25 cellular contexts compared by ENCODE assay signal in the genomic region with DNA sequence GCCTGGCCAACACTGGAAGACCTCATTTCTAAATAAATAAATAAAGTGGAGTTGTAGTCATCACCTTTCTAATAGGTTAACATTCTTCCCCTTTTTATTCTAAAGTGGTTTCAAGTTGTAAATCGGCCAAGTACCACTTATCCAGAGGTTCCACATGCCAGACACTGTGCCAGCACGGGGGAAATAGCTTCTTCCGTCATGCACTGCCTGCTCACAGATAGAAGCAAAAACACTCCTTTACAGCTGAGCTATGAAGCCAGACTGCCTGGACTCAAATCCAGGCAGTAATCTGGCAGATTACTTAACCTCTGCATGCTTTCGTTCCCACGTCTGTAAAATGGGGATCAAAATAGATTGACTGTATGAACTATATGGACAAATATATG. TPM values are rescaled to one million over a fixed set of nuclear protein-coding genes. Genes with fewer than 3 reads are reported as not detected.
A peak's percentile ranks its signal among the peaks of the same experiment; 100 is the strongest.
DNase-seq lines count a peak whose midpoint lies in the region; ATAC-seq and TF ChIP-seq lines count a peak whose summit lies in the region.
"Had no signal": no experiment of that assay in that cellular context is flagged by ENCODE, and none has a peak within 500 bp of the region (broad histone marks: within the 10 kb centered on the region; RNA-seq: fewer than 3 reads in every experiment).

No MANE protein-coding gene starts in this region.

- no peak overlapping the region for H3K9ac ChIP-seq in endodermal cell (ENCODE audit: extremely low read depth, low read length, poor library complexity, severe bottlenecking)
- H3K9ac ChIP-seq: BLaER1 had no signal

- intact Hi-C loops in activated CD8-positive, alpha-beta T cell treated with anti-CD3 and anti-CD28 coated beads for 36 hours (cut with micrococcal nuclease), result no loop called here

- H3K4me3 ChIP-seq in endodermal cell (ENCODE audit: low read length), result no peak overlapping the region
- H3K4me3 ChIP-seq: BLaER1, GM23338, HAP-1, SJCRH30 had no signal

- no peak for TF ChIP-seq CTCF in activated CD8-positive, alpha-beta T cell treated with anti-CD3 and anti-CD28 coated beads for 36 hours (IDR thresholded peaks at IDR 0.05)
- TF ChIP-seq CTCF in endodermal cell (conservative IDR thresholded peaks at IDR 0.05), result no peak

- WGBS in endodermal cell (ENCODE audit: insufficient coverage in 1 of 2, insufficient read length in 1 of 2), 2 experiments, result 72 to 79% methylated on average over 5 of the region's 5 CpGs

- POLR2A ChIA-PET in activated CD8-positive, alpha-beta T cell treated with anti-CD3 and anti-CD28 coated beads, Interleukin-2, amount 10 ng/mL, durations not matched to agents 7 days and 5 days (lab: Charles Lee), result no interaction called here
- POLR2A ChIA-PET in activated CD8-positive, alpha-beta T cell treated with anti-CD3 and anti-CD28 coated beads for 36 hours (lab: Charles Lee), result interaction anchor here (0.9 to 2.0 kb wide), 3 partner anchors 13 to 111 kb away, joined by 3 to 4 read pairs (median 3); no protein-coding TSS in a partner anchor

- DNase-seq in activated CD8-positive, alpha-beta T cell treated with anti-CD3 and anti-CD28 coated beads, Interleukin-2, amount 10 ng/mL, durations not matched to agents 7 days and 5 days, result peak; percentile 14
- DNase-seq in activated CD8-positive, alpha-beta T cell treated with anti-CD3 and anti-CD28 coated beads for 36 hours, result no peak
- DNase-seq in NCI-H2029 treated with DMSO at 0.1 percent for 48 hours (lab: John Stamatoyannopoulos, UW), result peak; percentile 73
- DNase-seq in endodermal cell, result peak; percentile 13
- DNase-seq in NCI-H1417 treated with DMSO at 0.1 percent for 48 hours (lab: John Stamatoyannopoulos, UW), result no peak
- DNase-seq in NCI-H510A (lab: John Stamatoyannopoulos, UW), result no peak
- DNase-seq in effector memory CD8-positive, alpha-beta T cell, result no peak
- DNase-seq: CD4-positive, CD25-positive, alpha-beta regulatory T cell; DMS153; HFFc6; KBM-7; MV-4-11; NCI-H1694; NCI-H2081 treated with DMSO at 0.1 percent for 48 hours; NCI-H69; SJCRH30 had no signal

- no peak overlapping the region for H3K4me3 Mint-ChIP-seq in activated CD8-positive, alpha-beta T cell treated with anti-CD3 and anti-CD28 coated beads, Interleukin-2, amount 10 ng/mL, durations not matched to agents 7 days and 5 days
- no peak overlapping the region for H3K4me3 Mint-ChIP-seq in activated CD8-positive, alpha-beta T cell treated with anti-CD3 and anti-CD28 coated beads for 36 hours
- no peak overlapping the region for H3K4me3 Mint-ChIP-seq in endodermal cell
- H3K4me3 Mint-ChIP-seq in effector memory CD8-positive, alpha-beta T cell, result no peak overlapping the region
- H3K4me3 Mint-ChIP-seq: CD4-positive, CD25-positive, alpha-beta regulatory T cell; GM23338; HFFc6 had no signal

- peaks cover 10% of the 10 kb centered on the region for H3K4me1 Mint-ChIP-seq in activated CD8-positive, alpha-beta T cell treated with anti-CD3 and anti-CD28 coated beads, Interleukin-2, amount 10 ng/mL, durations not matched to agents 7 days and 5 days (ENCODE audit: low read depth)
- H3K4me1 Mint-ChIP-seq in activated CD8-positive, alpha-beta T cell treated with anti-CD3 and anti-CD28 coated beads for 36 hours (ENCODE audit: low read depth), result peaks cover 13% of the 10 kb centered on the region
- no peaks in the 10 kb centered on the region for H3K4me1 Mint-ChIP-seq in endodermal cell
- H3K4me1 Mint-ChIP-seq in effector memory CD8-positive, alpha-beta T cell (ENCODE audit: low read depth in 2 of 2), result peaks cover 4 to 9% of the 10 kb centered on the region in 2 donors
- H3K4me1 Mint-ChIP-seq: GM23338 had no signal

- H3K27me3 Mint-ChIP-seq in activated CD8-positive, alpha-beta T cell treated with anti-CD3 and anti-CD28 coated beads, Interleukin-2, amount 10 ng/mL, durations not matched to agents 7 days and 5 days (ENCODE audit: low read depth), result peaks cover 7% of the 10 kb centered on the region
- no peaks in the 10 kb centered on the region for H3K27me3 Mint-ChIP-seq in activated CD8-positive, alpha-beta T cell treated with anti-CD3 and anti-CD28 coated beads for 36 hours
- H3K27me3 Mint-ChIP-seq in endodermal cell (ENCODE audit: insufficient read depth), result peaks cover 1% of the 10 kb centered on the region
- no peaks in the 10 kb centered on the region for H3K27me3 Mint-ChIP-seq in effector memory CD8-positive, alpha-beta T cell

- peaks cover 8% of the 10 kb centered on the region for H3K27me3 ChIP-seq in endodermal cell (ENCODE audit: control insufficient read depth, insufficient read depth, low read length, poor library complexity, severe bottlenecking)
- H3K27me3 ChIP-seq: BLaER1, SJCRH30 had no signal

- H3K9me3 ChIP-seq in endodermal cell (ENCODE audit: control insufficient read depth, low read length), result no peaks in the 10 kb centered on the region
- H3K9me3 ChIP-seq: BLaER1, HAP-1, SJCRH30 had no signal

- no peaks in the 10 kb centered on the region for H3K9me3 Mint-ChIP-seq in activated CD8-positive, alpha-beta T cell treated with anti-CD3 and anti-CD28 coated beads, Interleukin-2, amount 10 ng/mL, durations not matched to agents 7 days and 5 days (ENCODE audit: insufficient read depth)
- no peaks in the 10 kb centered on the region for H3K9me3 Mint-ChIP-seq in activated CD8-positive, alpha-beta T cell treated with anti-CD3 and anti-CD28 coated beads for 36 hours
- no peaks in the 10 kb centered on the region for H3K9me3 Mint-ChIP-seq in endodermal cell
- no peaks in the 10 kb centered on the region for H3K9me3 Mint-ChIP-seq in effector memory CD8-positive, alpha-beta T cell
- H3K9me3 Mint-ChIP-seq: CD4-positive, CD25-positive, alpha-beta regulatory T cell; GM23338; HFFc6 had no signal

- no peak for ATAC-seq in activated CD8-positive, alpha-beta T cell treated with anti-CD3 and anti-CD28 coated beads, Interleukin-2, amount 10 ng/mL, durations not matched to agents 7 days and 5 days
- no peak for ATAC-seq in activated CD8-positive, alpha-beta T cell treated with anti-CD3 and anti-CD28 coated beads for 36 hours
- ATAC-seq in effector memory CD8-positive, alpha-beta T cell (replicated peaks), result no peak
- ATAC-seq: GM23338, SK-N-SH treated with all-trans-retinoic acid at 6 μM for 48 hours had no signal

- no peak overlapping the region for H3K27ac Mint-ChIP-seq in activated CD8-positive, alpha-beta T cell treated with anti-CD3 and anti-CD28 coated beads, Interleukin-2, amount 10 ng/mL, durations not matched to agents 7 days and 5 days
- no peak overlapping the region for H3K27ac Mint-ChIP-seq in activated CD8-positive, alpha-beta T cell treated with anti-CD3 and anti-CD28 coated beads for 36 hours
- H3K27ac Mint-ChIP-seq in endodermal cell, result no peak overlapping the region
- no peak overlapping the region for H3K27ac Mint-ChIP-seq in effector memory CD8-positive, alpha-beta T cell
- H3K27ac Mint-ChIP-seq: GM23338, HFFc6 had no signal

- CTCF ChIA-PET in activated CD8-positive, alpha-beta T cell treated with anti-CD3 and anti-CD28 coated beads, Interleukin-2, amount 10 ng/mL, durations not matched to agents 7 days and 5 days (lab: Charles Lee), result interaction anchor here (1.1 to 2.9 kb wide), 6 partner anchors 14 to 137 kb away, joined by 3 to 18 read pairs (median 4); a partner anchor contains a TSS
- CTCF ChIA-PET in activated CD8-positive, alpha-beta T cell treated with anti-CD3 and anti-CD28 coated beads for 36 hours (lab: Charles Lee), result interaction anchor here (0.6 to 11.6 kb wide), 9 partner anchors 7 to 525 kb away, joined by 3 to 96 read pairs (median 5); a partner anchor contains a TSS

- no peak overlapping the region for H3K27ac ChIP-seq in endodermal cell (ENCODE audit: low read depth, low read length)
- H3K27ac ChIP-seq: BLaER1, SJCRH30 had no signal

- no peaks in the 10 kb centered on the region for H3K36me3 ChIP-seq in endodermal cell (ENCODE audit: control insufficient read depth, insufficient read depth, low read length)
- H3K36me3 ChIP-seq: BLaER1, HAP-1, SJCRH30 had no signal

- no peaks in the 10 kb centered on the region for H3K4me1 ChIP-seq in endodermal cell (ENCODE audit: control insufficient read depth, insufficient read depth, low read length)
- H3K4me1 ChIP-seq: BLaER1, HAP-1, SJCRH30 had no signal

- H3K36me3 Mint-ChIP-seq in activated CD8-positive, alpha-beta T cell treated with anti-CD3 and anti-CD28 coated beads, Interleukin-2, amount 10 ng/mL, durations not matched to agents 7 days and 5 days (ENCODE audit: low read depth), result no peaks in the 10 kb centered on the region
- no peaks in the 10 kb centered on the region for H3K36me3 Mint-ChIP-seq in activated CD8-positive, alpha-beta T cell treated with anti-CD3 and anti-CD28 coated beads for 36 hours (ENCODE audit: low read depth)
- no peaks in the 10 kb centered on the region for H3K36me3 Mint-ChIP-seq in endodermal cell (ENCODE audit: low read depth)
- no peaks in the 10 kb centered on the region for H3K36me3 Mint-ChIP-seq in effector memory CD8-positive, alpha-beta T cell (ENCODE audit: insufficient read depth)
- H3K36me3 Mint-ChIP-seq: CD4-positive, CD25-positive, alpha-beta regulatory T cell had no signal

RNA-seq across cellular contexts. Expression of a gene that starts 17.1 kb away (rescaled TPM):
- total RNA-seq in activated CD8-positive, alpha-beta T cell treated with anti-CD3 and anti-CD28 coated beads, Interleukin-2, amount 10 ng/mL, durations not matched to agents 7 days and 5 days, result 10 to 100 TPM; 27.4 to 31.8 TPM
- 10 to 100 TPM; 14.8 to 17.9 TPM for total RNA-seq in activated CD8-positive, alpha-beta T cell treated with anti-CD3 and anti-CD28 coated beads for 36 hours
- total RNA-seq in endodermal cell, result not detected
- 0.50 TPM for polyA plus RNA-seq in endodermal cell (2013, experiment 1 of 2)
- polyA plus RNA-seq in endodermal cell (2013, experiment 2 of 2), result 0.58 TPM
- total RNA-seq: Daoy, GM23338, HFFc6, LHCN-M2, MCF 10A, NCI-H460, SJCRH30 had no signal
- polyA plus RNA-seq: AG04450, GM23338 had no signal

Comparison
In these comparisons a context has a peak if more than half of its experiments do, and no peak if none do; other contexts are left out.
1. DNase-seq: peak in activated CD8-positive, alpha-beta T cell treated with anti-CD3 and anti-CD28 coated beads, Interleukin-2, amount 10 ng/mL, durations not matched to agents 7 days and 5 days (single experiment), NCI-H2029 treated with DMSO at 0.1 percent for 48 hours (single experiment) and endodermal cell (single experiment); none in activated CD8-positive, alpha-beta T cell treated with anti-CD3 and anti-CD28 coated beads for 36 hours (single experiment), NCI-H1417 treated with DMSO at 0.1 percent for 48 hours (single experiment), NCI-H510A (single experiment) and effector memory CD8-positive, alpha-beta T cell (0 of 3).
2. RNA of a gene that starts 17.1 kb away (total RNA-seq): 27.4 to 31.8 TPM in activated CD8-positive, alpha-beta T cell treated with anti-CD3 and anti-CD28 coated beads, Interleukin-2, amount 10 ng/mL, durations not matched to agents 7 days and 5 days and 14.8 to 17.9 TPM in activated CD8-positive, alpha-beta T cell treated with anti-CD3 and anti-CD28 coated beads for 36 hours; not detected in endodermal cell; every median in the first group is over 10 times any median in the second.